36 cellular contexts compared by ENCODE assay signal in the genomic region with DNA sequence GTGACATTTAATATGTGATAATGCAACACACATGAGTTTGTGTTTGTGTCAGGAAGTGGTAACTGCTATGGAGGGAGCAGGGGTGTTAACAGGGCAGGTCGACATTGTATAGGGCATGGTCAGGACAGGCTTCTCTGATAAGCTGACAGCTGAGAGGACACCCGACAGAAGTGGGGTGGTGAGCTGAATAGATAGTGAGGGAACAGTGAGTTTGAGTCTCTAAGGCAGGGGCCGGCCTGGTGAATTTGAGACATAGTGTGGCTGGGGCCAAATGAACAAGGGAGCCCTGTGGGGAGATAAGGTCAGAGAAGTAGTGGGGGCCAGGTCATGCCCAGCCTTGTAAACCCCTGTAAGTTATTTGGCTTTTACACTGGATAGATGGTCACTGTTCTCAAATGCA.
"Had no signal": no experiment of that assay in that cellular context is flagged by ENCODE, and none has a peak within 500 bp of the region (broad histone marks: within the 10 kb centered on the region; RNA-seq: fewer than 3 reads in every experiment).

No MANE protein-coding gene starts in this region.

- H3K27ac Mint-ChIP-seq: activated B cell treated with CpG ODN at 0.5 μM for 24 hours; activated CD4-positive, alpha-beta memory T cell treated with anti-CD3 and anti-CD28 coated beads for 36 hours; activated naive CD4-positive, alpha-beta T cell treated with anti-CD3 and anti-CD28 coated beads for 36 hours; activated naive CD8-positive, alpha-beta T cell treated with anti-CD3 and anti-CD28 coated beads for 36 hours; activated T-helper 1 cell treated with anti-CD3 and anti-CD28 coated beads, Interleukin-12 subunit alpha, Interleukin-12 subunit beta, Interleukin-2, Interleukin-4 antibody, amounts not matched to agents 30 ng/mL and 10 ng/mL and 1 ng/mL, durations not matched to agents 14 hours and 24 hours and 36 hours; T-cell; T-helper 17 cell had no signal

- H3K9me3 Mint-ChIP-seq: activated B cell treated with CpG ODN at 0.5 μM for 24 hours; activated CD4-positive, alpha-beta memory T cell treated with anti-CD3 and anti-CD28 coated beads for 36 hours; activated naive CD4-positive, alpha-beta T cell treated with anti-CD3 and anti-CD28 coated beads for 36 hours; activated naive CD8-positive, alpha-beta T cell treated with anti-CD3 and anti-CD28 coated beads for 36 hours; activated T-cell treated with anti-CD3 and anti-CD28 coated beads, Interleukin-2, amount 50 U/mL, for 4 hours; activated T-helper 1 cell treated with anti-CD3 and anti-CD28 coated beads, Interleukin-12 subunit alpha, Interleukin-12 subunit beta, Interleukin-2, Interleukin-4 antibody, amounts not matched to agents 30 ng/mL and 10 ng/mL and 1 ng/mL, durations not matched to agents 14 hours and 24 hours and 36 hours; T-cell had no signal

- H3K4me3 ChIP-seq: PC-9 had no signal

- ATAC-seq: activated T-cell treated with anti-CD3 and anti-CD28 coated beads, Interleukin-2, amount 50 U/mL, for 4 hours; Right ventricle myocardium inferior; SK-N-SH treated with all-trans-retinoic acid at 6 μM for 48 hours; T-cell; T-helper 17 cell had no signal

- H3K27me3 ChIP-seq: brain microvascular endothelial cell had no signal

- H3K4me1 Mint-ChIP-seq: activated naive CD8-positive, alpha-beta T cell treated with anti-CD3 and anti-CD28 coated beads for 36 hours; T-cell; T-helper 17 cell had no signal

- DNase-seq: activated B cell treated with CpG ODN at 0.5 μM for 24 hours; activated CD4-positive, alpha-beta T cell treated with anti-CD3 and anti-CD28 coated beads for 4 hours; activated CD4-positive, alpha-beta T cell treated with anti-CD3 and anti-CD28 coated beads, Interleukin-2, amount 50 U/mL, for 1 hour; activated CD4-positive, CD25-positive, alpha-beta regulatory T cell treated with anti-CD3 and anti-CD28 coated beads, Interleukin-2, amount 50 U/mL, for 72 hours; activated CD8-positive, alpha-beta memory T cell treated with anti-CD3 and anti-CD28 coated beads, Interleukin-2, amount 50 U/mL, for 4 hours; activated gamma-delta T cell treated with Interleukin-2 at 50 U/mL for 16 hours; activated naive CD4-positive, alpha-beta T cell treated with anti-CD3 and anti-CD28 coated beads for 36 hours; activated naive CD8-positive, alpha-beta T cell treated with anti-CD3 and anti-CD28 coated beads for 36 hours; activated T-cell treated with anti-CD3 and anti-CD28 coated beads for 4 hours; activated T-cell treated with anti-CD3 and anti-CD28 coated beads, Interleukin-2, amount 50 U/mL, for 4 hours; amniotic stem cell; aorta; brain microvascular endothelial cell; central memory CD4-positive, alpha-beta T cell; Kasumi-1; MM.1S; MV-4-11; NCI-H1092; NCI-H1436 treated with DMSO at 0.1 percent for 48 hours; NCI-H1694 treated with DMSO at 0.1 percent for 48 hours; NCI-H2029; NCI-H345; NCI-H526; NCI-H748 treated with DMSO at 0.1 percent for 48 hours; NK-92 treated with Interleukin-12 subunit alpha and Interleukin-12 subunit beta, amount 100 ng/mL, for 24 hours; PC-9; SIG-M5; T-cell; T-helper 17 cell; T-helper 9 cell had no signal

- H3K27me3 Mint-ChIP-seq: activated naive CD8-positive, alpha-beta T cell treated with anti-CD3 and anti-CD28 coated beads for 36 hours had no signal

- H3K36me3 Mint-ChIP-seq: activated CD4-positive, alpha-beta memory T cell treated with anti-CD3 and anti-CD28 coated beads for 36 hours; activated naive CD8-positive, alpha-beta T cell treated with anti-CD3 and anti-CD28 coated beads for 36 hours; T-cell had no signal

- H3K27ac ChIP-seq: brain microvascular endothelial cell, PC-9, RWPE1, VCaP had no signal

- H3K4me3 Mint-ChIP-seq: activated B cell treated with CpG ODN at 0.5 μM for 24 hours; activated CD4-positive, alpha-beta memory T cell treated with anti-CD3 and anti-CD28 coated beads for 36 hours; activated naive CD4-positive, alpha-beta T cell treated with anti-CD3 and anti-CD28 coated beads for 36 hours; activated naive CD8-positive, alpha-beta T cell treated with anti-CD3 and anti-CD28 coated beads for 36 hours; activated T-cell treated with anti-CD3 and anti-CD28 coated beads, Interleukin-2, amount 50 U/mL, for 4 hours; activated T-helper 1 cell treated with anti-CD3 and anti-CD28 coated beads, Interleukin-12 subunit alpha, Interleukin-12 subunit beta, Interleukin-2, Interleukin-4 antibody, amounts not matched to agents 30 ng/mL and 10 ng/mL and 1 ng/mL, durations not matched to agents 14 hours and 24 hours and 36 hours; T-cell; T-helper 17 cell had no signal

- H3K36me3 ChIP-seq: brain microvascular endothelial cell had no signal
